Comparison of ENCODE assay signal across 1 cellular context in the genomic region with DNA sequence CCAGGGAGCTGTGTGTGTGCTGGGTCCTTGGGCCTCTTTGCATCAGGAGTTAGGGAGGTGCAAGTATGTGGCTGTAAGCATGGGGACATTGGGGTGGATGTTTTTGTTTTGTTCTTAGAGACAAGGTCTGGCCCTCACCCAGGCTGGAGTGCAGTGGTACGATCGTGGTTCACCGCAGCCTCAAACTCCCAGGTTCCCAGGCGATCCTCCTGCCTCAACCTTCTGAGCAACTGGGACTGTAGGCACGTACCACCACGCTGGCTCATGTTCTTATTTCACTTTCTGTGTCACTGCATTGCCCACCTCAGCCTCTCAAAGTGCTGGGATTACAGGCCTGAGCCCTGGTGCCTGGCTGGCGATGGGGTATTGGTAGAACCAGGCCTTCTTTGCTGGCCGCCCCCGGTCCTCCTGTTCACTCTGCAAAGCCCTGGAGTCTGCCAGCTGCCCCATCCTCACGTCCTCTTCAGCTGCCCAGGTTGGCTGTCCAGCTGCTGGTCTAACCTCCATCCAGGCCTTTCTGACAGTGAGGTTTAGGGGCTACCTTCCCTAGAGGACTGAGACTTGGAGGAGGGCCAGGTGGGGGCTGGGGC.
TF ChIP-seq lines count a peak whose summit lies in the region.

No MANE protein-coding gene starts in this region.

TF ChIP-seq in GM23338, 12 proteins besides CTCF, POLR2A, EP300 and RAD21 (continued from another document):
- TF ChIP-seq, protein P1, sequence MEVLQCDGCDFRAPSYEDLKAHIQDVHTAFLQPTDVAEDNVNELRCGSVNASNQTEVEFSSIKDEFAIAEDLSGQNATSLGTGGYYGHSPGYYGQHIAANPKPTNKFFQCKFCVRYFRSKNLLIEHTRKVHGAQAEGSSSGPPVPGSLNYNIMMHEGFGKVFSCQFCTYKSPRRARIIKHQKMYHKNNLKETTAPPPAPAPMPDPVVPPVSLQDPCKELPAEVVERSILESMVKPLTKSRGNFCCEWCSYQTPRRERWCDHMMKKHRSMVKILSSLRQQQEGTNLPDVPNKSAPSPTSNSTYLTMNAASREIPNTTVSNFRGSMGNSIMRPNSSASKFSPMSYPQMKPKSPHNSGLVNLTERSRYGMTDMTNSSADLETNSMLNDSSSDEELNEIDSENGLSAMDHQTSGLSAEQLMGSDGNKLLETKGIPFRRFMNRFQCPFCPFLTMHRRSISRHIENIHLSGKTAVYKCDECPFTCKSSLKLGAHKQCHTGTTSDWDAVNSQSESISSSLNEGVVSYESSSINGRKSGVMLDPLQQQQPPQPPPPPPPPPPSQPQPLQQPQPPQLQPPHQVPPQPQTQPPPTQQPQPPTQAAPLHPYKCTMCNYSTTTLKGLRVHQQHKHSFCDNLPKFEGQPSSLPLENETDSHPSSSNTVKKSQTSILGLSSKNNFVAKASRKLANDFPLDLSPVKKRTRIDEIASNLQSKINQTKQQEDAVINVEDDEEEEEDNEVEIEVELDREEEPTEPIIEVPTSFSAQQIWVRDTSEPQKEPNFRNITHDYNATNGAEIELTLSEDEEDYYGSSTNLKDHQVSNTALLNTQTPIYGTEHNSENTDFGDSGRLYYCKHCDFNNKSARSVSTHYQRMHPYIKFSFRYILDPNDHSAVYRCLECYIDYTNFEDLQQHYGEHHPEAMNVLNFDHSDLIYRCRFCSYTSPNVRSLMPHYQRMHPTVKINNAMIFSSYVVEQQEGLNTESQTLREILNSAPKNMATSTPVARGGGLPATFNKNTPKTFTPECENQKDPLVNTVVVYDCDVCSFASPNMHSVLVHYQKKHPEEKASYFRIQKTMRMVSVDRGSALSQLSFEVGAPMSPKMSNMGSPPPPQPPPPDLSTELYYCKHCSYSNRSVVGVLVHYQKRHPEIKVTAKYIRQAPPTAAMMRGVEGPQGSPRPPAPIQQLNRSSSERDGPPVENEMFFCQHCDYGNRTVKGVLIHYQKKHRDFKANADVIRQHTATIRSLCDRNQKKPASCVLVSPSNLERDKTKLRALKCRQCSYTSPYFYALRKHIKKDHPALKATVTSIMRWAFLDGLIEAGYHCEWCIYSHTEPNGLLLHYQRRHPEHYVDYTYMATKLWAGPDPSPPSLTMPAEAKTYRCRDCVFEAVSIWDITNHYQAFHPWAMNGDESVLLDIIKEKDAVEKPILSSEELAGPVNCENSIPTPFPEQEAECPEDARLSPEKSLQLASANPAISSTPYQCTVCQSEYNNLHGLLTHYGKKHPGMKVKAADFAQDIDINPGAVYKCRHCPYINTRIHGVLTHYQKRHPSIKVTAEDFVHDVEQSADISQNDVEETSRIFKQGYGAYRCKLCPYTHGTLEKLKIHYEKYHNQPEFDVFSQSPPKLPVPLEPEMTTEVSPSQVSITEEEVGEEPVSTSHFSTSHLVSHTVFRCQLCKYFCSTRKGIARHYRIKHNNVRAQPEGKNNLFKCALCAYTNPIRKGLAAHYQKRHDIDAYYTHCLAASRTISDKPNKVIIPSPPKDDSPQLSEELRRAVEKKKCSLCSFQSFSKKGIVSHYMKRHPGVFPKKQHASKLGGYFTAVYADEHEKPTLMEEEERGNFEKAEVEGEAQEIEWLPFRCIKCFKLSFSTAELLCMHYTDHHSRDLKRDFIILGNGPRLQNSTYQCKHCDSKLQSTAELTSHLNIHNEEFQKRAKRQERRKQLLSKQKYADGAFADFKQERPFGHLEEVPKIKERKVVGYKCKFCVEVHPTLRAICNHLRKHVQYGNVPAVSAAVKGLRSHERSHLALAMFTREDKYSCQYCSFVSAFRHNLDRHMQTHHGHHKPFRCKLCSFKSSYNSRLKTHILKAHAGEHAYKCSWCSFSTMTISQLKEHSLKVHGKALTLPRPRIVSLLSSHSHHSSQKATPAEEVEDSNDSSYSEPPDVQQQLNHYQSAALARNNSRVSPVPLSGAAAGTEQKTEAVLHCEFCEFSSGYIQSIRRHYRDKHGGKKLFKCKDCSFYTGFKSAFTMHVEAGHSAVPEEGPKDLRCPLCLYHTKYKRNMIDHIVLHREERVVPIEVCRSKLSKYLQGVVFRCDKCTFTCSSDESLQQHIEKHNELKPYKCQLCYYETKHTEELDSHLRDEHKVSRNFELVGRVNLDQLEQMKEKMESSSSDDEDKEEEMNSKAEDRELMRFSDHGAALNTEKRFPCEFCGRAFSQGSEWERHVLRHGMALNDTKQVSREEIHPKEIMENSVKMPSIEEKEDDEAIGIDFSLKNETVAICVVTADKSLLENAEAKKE (CRISPR knock-in tag; IDR thresholded peaks at IDR 0.05): no peak
- TF ChIP-seq POLR2AphosphoS5 (IDR thresholded peaks at IDR 0.05; ENCODE audit: low read depth) (no peak), STAT1 (IDR thresholded peaks at IDR 0.05; ENCODE audit: unreplicated experiment) (no peak), JUNB (IDR thresholded peaks at IDR 0.05; ENCODE audit: unreplicated experiment) (no peak)
